Comparison of ENCODE assay signal across 1 cellular context in the genomic region with DNA sequence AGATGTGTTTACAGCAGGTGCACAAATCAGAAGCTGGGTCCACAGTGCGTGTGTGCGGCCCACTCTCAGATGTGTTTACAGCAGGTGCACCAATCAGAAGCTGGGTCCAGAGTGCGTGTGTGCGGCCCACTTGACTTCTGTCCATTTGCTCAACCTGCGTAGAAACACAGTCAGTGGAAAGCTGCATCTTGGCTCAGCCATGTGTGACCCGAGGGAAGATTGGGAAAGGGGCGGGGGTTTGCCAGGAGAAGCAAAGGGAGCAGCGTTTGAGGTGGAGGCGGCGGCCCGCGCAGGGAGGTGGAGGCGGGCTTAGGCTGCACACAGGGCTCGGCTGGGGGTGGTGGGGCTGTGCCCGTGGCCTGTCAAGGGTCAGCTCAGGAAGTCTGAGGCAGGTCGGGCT.
TF ChIP-seq lines count a peak whose summit lies in the region.

No MANE protein-coding gene starts in this region.

TF ChIP-seq in WTC11, 78 proteins besides CTCF, POLR2A, EP300 and RAD21:
- no peak for TF ChIP-seq ZNF121 (CRISPR knock-in tag; IDR thresholded peaks at IDR 0.05)
- TF ChIP-seq, protein P1, sequence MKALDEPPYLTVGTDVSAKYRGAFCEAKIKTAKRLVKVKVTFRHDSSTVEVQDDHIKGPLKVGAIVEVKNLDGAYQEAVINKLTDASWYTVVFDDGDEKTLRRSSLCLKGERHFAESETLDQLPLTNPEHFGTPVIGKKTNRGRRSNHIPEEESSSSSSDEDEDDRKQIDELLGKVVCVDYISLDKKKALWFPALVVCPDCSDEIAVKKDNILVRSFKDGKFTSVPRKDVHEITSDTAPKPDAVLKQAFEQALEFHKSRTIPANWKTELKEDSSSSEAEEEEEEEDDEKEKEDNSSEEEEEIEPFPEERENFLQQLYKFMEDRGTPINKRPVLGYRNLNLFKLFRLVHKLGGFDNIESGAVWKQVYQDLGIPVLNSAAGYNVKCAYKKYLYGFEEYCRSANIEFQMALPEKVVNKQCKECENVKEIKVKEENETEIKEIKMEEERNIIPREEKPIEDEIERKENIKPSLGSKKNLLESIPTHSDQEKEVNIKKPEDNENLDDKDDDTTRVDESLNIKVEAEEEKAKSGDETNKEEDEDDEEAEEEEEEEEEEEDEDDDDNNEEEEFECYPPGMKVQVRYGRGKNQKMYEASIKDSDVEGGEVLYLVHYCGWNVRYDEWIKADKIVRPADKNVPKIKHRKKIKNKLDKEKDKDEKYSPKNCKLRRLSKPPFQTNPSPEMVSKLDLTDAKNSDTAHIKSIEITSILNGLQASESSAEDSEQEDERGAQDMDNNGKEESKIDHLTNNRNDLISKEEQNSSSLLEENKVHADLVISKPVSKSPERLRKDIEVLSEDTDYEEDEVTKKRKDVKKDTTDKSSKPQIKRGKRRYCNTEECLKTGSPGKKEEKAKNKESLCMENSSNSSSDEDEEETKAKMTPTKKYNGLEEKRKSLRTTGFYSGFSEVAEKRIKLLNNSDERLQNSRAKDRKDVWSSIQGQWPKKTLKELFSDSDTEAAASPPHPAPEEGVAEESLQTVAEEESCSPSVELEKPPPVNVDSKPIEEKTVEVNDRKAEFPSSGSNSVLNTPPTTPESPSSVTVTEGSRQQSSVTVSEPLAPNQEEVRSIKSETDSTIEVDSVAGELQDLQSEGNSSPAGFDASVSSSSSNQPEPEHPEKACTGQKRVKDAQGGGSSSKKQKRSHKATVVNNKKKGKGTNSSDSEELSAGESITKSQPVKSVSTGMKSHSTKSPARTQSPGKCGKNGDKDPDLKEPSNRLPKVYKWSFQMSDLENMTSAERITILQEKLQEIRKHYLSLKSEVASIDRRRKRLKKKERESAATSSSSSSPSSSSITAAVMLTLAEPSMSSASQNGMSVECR (CRISPR knock-in tag; IDR thresholded peaks at IDR 0.05; ENCODE audit: borderline replicate concordance): no peak
- TF ChIP-seq, protein P2, sequence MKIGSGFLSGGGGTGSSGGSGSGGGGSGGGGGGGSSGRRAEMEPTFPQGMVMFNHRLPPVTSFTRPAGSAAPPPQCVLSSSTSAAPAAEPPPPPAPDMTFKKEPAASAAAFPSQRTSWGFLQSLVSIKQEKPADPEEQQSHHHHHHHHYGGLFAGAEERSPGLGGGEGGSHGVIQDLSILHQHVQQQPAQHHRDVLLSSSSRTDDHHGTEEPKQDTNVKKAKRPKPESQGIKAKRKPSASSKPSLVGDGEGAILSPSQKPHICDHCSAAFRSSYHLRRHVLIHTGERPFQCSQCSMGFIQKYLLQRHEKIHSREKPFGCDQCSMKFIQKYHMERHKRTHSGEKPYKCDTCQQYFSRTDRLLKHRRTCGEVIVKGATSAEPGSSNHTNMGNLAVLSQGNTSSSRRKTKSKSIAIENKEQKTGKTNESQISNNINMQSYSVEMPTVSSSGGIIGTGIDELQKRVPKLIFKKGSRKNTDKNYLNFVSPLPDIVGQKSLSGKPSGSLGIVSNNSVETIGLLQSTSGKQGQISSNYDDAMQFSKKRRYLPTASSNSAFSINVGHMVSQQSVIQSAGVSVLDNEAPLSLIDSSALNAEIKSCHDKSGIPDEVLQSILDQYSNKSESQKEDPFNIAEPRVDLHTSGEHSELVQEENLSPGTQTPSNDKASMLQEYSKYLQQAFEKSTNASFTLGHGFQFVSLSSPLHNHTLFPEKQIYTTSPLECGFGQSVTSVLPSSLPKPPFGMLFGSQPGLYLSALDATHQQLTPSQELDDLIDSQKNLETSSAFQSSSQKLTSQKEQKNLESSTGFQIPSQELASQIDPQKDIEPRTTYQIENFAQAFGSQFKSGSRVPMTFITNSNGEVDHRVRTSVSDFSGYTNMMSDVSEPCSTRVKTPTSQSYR (CRISPR knock-in tag; IDR thresholded peaks at IDR 0.05): no peak
- TF ChIP-seq FOXJ3 (CRISPR knock-in tag; IDR thresholded peaks at IDR 0.05; ENCODE audit: borderline replicate concordance): no peak
- no peak for TF ChIP-seq ZNF317 (CRISPR knock-in tag; IDR thresholded peaks at IDR 0.05; ENCODE audit: borderline replicate concordance, low read depth)
- no peak for TF ChIP-seq PRRX2 (CRISPR knock-in tag; IDR thresholded peaks at IDR 0.05)
- TF ChIP-seq, protein P3, sequence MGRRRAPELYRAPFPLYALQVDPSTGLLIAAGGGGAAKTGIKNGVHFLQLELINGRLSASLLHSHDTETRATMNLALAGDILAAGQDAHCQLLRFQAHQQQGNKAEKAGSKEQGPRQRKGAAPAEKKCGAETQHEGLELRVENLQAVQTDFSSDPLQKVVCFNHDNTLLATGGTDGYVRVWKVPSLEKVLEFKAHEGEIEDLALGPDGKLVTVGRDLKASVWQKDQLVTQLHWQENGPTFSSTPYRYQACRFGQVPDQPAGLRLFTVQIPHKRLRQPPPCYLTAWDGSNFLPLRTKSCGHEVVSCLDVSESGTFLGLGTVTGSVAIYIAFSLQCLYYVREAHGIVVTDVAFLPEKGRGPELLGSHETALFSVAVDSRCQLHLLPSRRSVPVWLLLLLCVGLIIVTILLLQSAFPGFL (CRISPR knock-in tag; IDR thresholded peaks at IDR 0.05; ENCODE audit: borderline replicate concordance): no peak
- TF ChIP-seq RELA (CRISPR knock-in tag; IDR thresholded peaks at IDR 0.05; ENCODE audit: borderline replicate concordance): no peak
- TF ChIP-seq, protein P4, sequence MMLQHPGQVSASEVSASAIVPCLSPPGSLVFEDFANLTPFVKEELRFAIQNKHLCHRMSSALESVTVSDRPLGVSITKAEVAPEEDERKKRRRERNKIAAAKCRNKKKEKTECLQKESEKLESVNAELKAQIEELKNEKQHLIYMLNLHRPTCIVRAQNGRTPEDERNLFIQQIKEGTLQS (CRISPR knock-in tag; conservative IDR thresholded peaks at IDR 0.05): no peak
- TF ChIP-seq, protein P5, sequence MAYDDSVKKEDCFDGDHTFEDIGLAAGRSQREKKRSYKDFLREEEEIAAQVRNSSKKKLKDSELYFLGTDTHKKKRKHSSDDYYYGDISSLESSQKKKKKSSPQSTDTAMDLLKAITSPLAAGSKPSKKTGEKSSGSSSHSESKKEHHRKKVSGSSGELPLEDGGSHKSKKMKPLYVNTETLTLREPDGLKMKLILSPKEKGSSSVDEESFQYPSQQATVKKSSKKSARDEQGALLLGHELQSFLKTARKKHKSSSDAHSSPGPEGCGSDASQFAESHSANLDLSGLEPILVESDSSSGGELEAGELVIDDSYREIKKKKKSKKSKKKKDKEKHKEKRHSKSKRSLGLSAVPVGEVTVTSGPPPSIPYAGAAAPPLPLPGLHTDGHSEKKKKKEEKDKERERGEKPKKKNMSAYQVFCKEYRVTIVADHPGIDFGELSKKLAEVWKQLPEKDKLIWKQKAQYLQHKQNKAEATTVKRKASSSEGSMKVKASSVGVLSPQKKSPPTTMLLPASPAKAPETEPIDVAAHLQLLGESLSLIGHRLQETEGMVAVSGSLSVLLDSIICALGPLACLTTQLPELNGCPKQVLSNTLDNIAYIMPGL (CRISPR knock-in tag; IDR thresholded peaks at IDR 0.05): no peak
- TF ChIP-seq NFYB (CRISPR knock-in tag; conservative IDR thresholded peaks at IDR 0.05; ENCODE audit: low read depth): no peak
- TF ChIP-seq GTF2I (CRISPR knock-in tag; conservative IDR thresholded peaks at IDR 0.05): no peak
- TF ChIP-seq, protein P6, sequence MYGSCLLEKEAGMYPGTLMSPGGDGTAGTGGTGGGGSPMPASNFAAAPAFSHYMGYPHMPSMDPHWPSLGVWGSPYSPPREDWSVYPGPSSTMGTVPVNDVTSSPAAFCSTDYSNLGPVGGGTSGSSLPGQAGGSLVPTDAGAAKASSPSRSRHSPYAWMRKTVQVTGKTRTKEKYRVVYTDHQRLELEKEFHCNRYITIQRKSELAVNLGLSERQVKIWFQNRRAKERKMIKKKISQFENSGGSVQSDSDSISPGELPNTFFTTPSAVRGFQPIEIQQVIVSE (CRISPR knock-in tag; IDR thresholded peaks at IDR 0.05; ENCODE audit: borderline replicate concordance): no peak
- TF ChIP-seq, protein P7, sequence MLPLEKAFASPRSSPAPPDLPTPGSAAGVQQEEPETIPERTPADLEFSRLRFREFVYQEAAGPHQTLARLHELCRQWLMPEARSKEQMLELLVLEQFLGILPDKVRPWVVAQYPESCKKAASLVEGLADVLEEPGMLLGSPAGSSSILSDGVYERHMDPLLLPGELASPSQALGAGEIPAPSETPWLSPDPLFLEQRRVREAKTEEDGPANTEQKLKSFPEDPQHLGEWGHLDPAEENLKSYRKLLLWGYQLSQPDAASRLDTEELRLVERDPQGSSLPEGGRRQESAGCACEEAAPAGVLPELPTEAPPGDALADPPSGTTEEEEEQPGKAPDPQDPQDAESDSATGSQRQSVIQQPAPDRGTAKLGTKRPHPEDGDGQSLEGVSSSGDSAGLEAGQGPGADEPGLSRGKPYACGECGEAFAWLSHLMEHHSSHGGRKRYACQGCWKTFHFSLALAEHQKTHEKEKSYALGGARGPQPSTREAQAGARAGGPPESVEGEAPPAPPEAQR (CRISPR knock-in tag; IDR thresholded peaks at IDR 0.05): no peak
- no peak for TF ChIP-seq SMAD3 (CRISPR knock-in tag; IDR thresholded peaks at IDR 0.05; ENCODE audit: borderline replicate concordance)
TF ChIP-seq in WTC11: peak in this region for 0.
